Comparison of ENCODE assay signal across 9 cellular contexts in the genomic region with DNA sequence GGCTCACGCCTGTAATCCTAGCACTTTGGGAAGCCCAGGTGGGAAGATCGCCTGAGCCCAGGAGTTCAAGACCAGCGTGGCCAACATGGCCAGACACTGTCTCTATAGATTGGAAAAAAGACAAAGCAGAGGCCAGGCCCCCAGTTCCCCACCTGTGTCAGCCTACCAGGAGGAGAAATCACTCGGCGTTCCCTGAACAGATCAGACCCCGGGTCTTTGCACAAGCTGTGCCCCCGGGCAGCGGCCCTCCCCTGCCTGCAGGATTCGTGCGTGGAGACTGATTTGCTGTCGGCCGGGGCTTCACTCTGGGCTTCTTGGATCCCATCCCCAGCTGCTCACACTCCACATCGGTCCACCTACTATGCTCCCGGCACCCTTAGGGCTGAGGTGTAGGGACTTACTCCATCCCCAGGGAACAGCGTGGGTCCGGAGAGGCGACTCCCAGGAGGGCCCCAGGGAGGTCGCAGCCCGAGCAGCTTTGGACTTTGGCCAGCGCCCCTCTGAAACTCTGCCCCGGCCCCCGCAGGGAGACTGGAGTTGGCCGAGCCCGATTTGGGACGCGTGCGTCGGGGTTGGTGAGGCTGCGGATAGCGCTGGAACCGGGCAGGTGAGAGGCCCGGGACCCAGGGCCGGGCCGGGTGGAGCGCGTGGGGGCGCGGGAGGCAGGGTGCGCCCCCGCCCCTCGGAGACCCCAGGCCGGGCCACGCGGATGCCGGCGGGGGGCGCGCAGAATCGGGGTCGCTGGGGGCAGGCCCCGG. TPM values are rescaled to one million over a fixed set of nuclear protein-coding genes. Genes with fewer than 3 reads are reported as not detected.
DNase-seq lines count a peak whose midpoint lies in the region; ATAC-seq and TF ChIP-seq lines count a peak whose summit lies in the region.
"Had no signal": no experiment of that assay in that cellular context is flagged by ENCODE, and none has a peak within 500 bp of the region (broad histone marks: within the 10 kb centered on the region; RNA-seq: fewer than 3 reads in every experiment).

No MANE protein-coding gene starts in this region.

- no peaks in the 10 kb centered on the region for H3K9me3 ChIP-seq in right cardiac atrium (ENCODE audit: control insufficient read depth, low read length)
- H3K9me3 ChIP-seq in right atrium auricular region, result no peaks in the 10 kb centered on the region

- DNase-seq in right cardiac atrium, result no peak
- DNase-seq in right atrium auricular region (ENCODE audit: low spot score), result no peak
- DNase-seq in type B pancreatic cell (ENCODE audit: extremely low spot score, unreplicated experiment), result no peak
- DNase-seq in HPDE6-E6E7 (ENCODE audit: extremely low spot score), result no peak
- DNase-seq: Right ventricle myocardium superior had no signal

- TF ChIP-seq CTCF in right atrium auricular region (IDR thresholded peaks at IDR 0.05) (no peak), type B pancreatic cell (conservative IDR thresholded peaks at IDR 0.05) (no peak)

- no peaks in the 10 kb centered on the region for H3K9me3 Mint-ChIP-seq in type B pancreatic cell

- H3K4me3 Mint-ChIP-seq in type B pancreatic cell, result peak overlapping the region; percentile 85

- intact Hi-C loops in right cardiac atrium (cut with DNase I), result loop anchor here in 3 of 4 donors (5.0 to 10.0 kb wide), 3 partner anchors 70 to 97 kb away; a partner anchor contains a TSS

- no peaks in the 10 kb centered on the region for H3K4me1 ChIP-seq in right cardiac atrium (ENCODE audit: control insufficient read depth, insufficient read depth, low read length)
- peaks cover 0 to 6% of the 10 kb centered on the region in 2 donors for H3K4me1 ChIP-seq in right atrium auricular region

- no peak overlapping the region for H3K27ac ChIP-seq in right cardiac atrium (ENCODE audit: low read length)
- H3K27ac ChIP-seq in right atrium auricular region, result no peak overlapping the region

- ATAC-seq in right cardiac atrium (no peak), GM19455 (IDR thresholded peaks at IDR 0.05; ENCODE audit: unreplicated experiment) (no peak)

- H3K27me3 ChIP-seq in right cardiac atrium (ENCODE audit: control insufficient read depth, insufficient read depth), result no peaks in the 10 kb centered on the region
- H3K27me3 ChIP-seq in right atrium auricular region, result peaks cover 8 to 28% of the 10 kb centered on the region in 2 donors

- H3K4me1 Mint-ChIP-seq in type B pancreatic cell (ENCODE audit: unreplicated experiment), result peaks cover 10% of the 10 kb centered on the region

- H3K4me3 ChIP-seq in right cardiac atrium (ENCODE audit: low read length) (peak overlapping the region; percentile 38), right atrium auricular region (no peak overlapping the region), iPS-11a (ENCODE audit: low read depth, low read length) (peak overlapping the region; percentile 1)

- H3K27ac Mint-ChIP-seq in type B pancreatic cell, result peak overlapping the region; percentile 51
- H3K27ac Mint-ChIP-seq: CD14-positive monocyte had no signal

- no peaks in the 10 kb centered on the region for H3K36me3 Mint-ChIP-seq in type B pancreatic cell

- 17% methylated on average over 51 of the region's 51 CpGs for WGBS in right cardiac atrium

- H3K27me3 Mint-ChIP-seq in type B pancreatic cell, result peaks cover 7% of the 10 kb centered on the region

- no peaks in the 10 kb centered on the region for H3K36me3 ChIP-seq in right atrium auricular region

RNA-seq across cellular contexts. Expression of a gene that starts 0.5 kb away (rescaled TPM):
- total RNA-seq in right cardiac atrium (not detected), right atrium auricular region (not detected), type B pancreatic cell (ENCODE audit: low replicate concordance) (5.1 and 17.6 TPM in 2 replicates)
- polyA plus RNA-seq in right cardiac atrium, result not detected
- total RNA-seq: activated CD8-positive, alpha-beta memory T cell treated with anti-CD3 and anti-CD28 coated beads for 36 hours; Right ventricle myocardium superior had no signal
- polyA plus RNA-seq: CD14-positive monocyte had no signal

RNA-seq across cellular contexts. Expression of a gene that starts 9.8 kb away (rescaled TPM):
- total RNA-seq in right cardiac atrium (10 to 100 TPM; 15.9 to 18.1 (median 17.0) TPM), right atrium auricular region (10 to 100 TPM; 28.9 to 29.8 TPM), type B pancreatic cell (ENCODE audit: low replicate concordance) (30.6 and 36.4 TPM in 2 replicates)
- 25.3 TPM for polyA plus RNA-seq in right cardiac atrium

RNA-seq across cellular contexts. Expression of a gene that starts 16.0 kb away (rescaled TPM):
- total RNA-seq in right cardiac atrium (100 to 1,000 TPM; 288 to 417 (median 333) TPM), right atrium auricular region (100 to 1,000 TPM; 288 to 385 TPM), type B pancreatic cell (ENCODE audit: low replicate concordance) (316 and 421 TPM in 2 replicates)
- 370 TPM for polyA plus RNA-seq in right cardiac atrium

RNA-seq across cellular contexts. Expression of a gene that starts 36.8 kb away (rescaled TPM):
- total RNA-seq in right cardiac atrium (100 to 1,000 TPM in 1 of 4 donors, 10 to 100 TPM in 3; 50.2 to 123 (median 62.4) TPM), right atrium auricular region (10 to 100 TPM; 42.1 to 42.2 TPM), type B pancreatic cell (ENCODE audit: low replicate concordance) (122 and 127 TPM in 2 replicates)
- polyA plus RNA-seq in right cardiac atrium, result 45.6 TPM

RNA-seq across cellular contexts. Expression of a gene that starts 43.6 kb away (rescaled TPM):
- total RNA-seq in right cardiac atrium (100 to 1,000 TPM; 490 to 706 (median 622) TPM), right atrium auricular region (100 to 1,000 TPM; 193 to 269 TPM), type B pancreatic cell (ENCODE audit: low replicate concordance) (165 and 197 TPM in 2 replicates)
- 660 TPM for polyA plus RNA-seq in right cardiac atrium

Comparison
In these comparisons a context has a peak if more than half of its experiments do, and no peak if none do; other contexts are left out.
1. H3K4me3 ChIP-seq: peak in right cardiac atrium (single experiment) and iPS-11a (single experiment); none in right atrium auricular region (0 of 2).